11 cellular contexts compared by ENCODE assay signal in the genomic region with DNA sequence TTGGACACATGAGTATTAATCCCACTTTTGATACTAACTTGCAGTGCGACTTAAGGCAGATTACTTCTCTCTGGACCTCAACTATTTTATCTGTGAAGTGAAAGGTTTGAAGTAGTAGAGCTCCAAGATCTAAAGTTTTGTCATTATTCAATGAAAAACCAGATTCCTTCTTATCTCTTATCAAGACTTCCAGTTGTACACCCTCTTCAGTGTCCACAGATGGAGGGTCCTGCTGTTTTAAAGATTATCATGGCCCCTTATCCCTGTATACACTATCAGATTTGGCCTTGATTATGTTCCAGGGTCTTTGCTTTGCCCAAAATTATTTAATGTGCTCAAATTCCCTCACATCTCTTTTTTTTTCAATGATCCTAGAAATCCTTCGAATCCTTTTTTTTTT. TPM values are rescaled to one million over a fixed set of nuclear protein-coding genes. Genes with fewer than 3 reads are reported as not detected.
A peak's percentile ranks its signal among the peaks of the same experiment; 100 is the strongest.
DNase-seq lines count a peak whose midpoint lies in the region; ATAC-seq, FAIRE-seq and TF ChIP-seq lines count a peak whose summit lies in the region.
"Had no signal": no experiment of that assay in that cellular context is flagged by ENCODE, and none has a peak within 500 bp of the region (broad histone marks: within the 10 kb centered on the region; RNA-seq: fewer than 3 reads in every experiment).

No MANE protein-coding gene starts in this region.

- H3K4me2 ChIP-seq in endothelial cell of umbilical vein (ENCODE audit: insufficient read depth, low read length) (peak overlapping the region; percentile 86), osteoblast (ENCODE audit: insufficient read depth, low read length) (peak overlapping the region; percentile 96)

- no peaks in the 10 kb centered on the region for H3K9me3 ChIP-seq in CD8-positive, alpha-beta memory T cell (ENCODE audit: low read length)
- no peaks in the 10 kb centered on the region for H3K9me3 ChIP-seq in NT2/D1 (ENCODE audit: insufficient read depth, low read length)
- no peaks in the 10 kb centered on the region for H3K9me3 ChIP-seq in endothelial cell of umbilical vein (replicated peaks; ENCODE audit: control insufficient read depth, insufficient read depth, low read length)
- H3K9me3 ChIP-seq in osteoblast (ENCODE audit: low read depth, low read length), result no peaks in the 10 kb centered on the region
- H3K9me3 ChIP-seq in CD4-positive, alpha-beta T cell (ENCODE audit: control insufficient read depth, low read length), result no peaks in the 10 kb centered on the region

- dilution Hi-C loops in endothelial cell of umbilical vein (cut with MboI; ENCODE audit: extremely low pct_ligation_motif_present, low sequenced_read_pairs), result no loop called here

- CTCF ChIA-PET in CD8-positive, alpha-beta memory T cell (lab: Charles Lee), result interaction anchor here (2.0 to 3.1 kb wide), 2 partner anchors 9 to 84 kb away, joined by 6 to 15 read pairs; no protein-coding TSS in a partner anchor
- CTCF ChIA-PET in endothelial cell of umbilical vein (lab: Charles Lee), result interaction anchor here (1.3 kb wide), 1 partner anchor 8 kb away, joined by 3 read pairs; no protein-coding TSS in a partner anchor
- CTCF ChIA-PET in CD4-positive, alpha-beta T cell (lab: Charles Lee), result interaction anchor here (0.5 to 2.6 kb wide), 2 partner anchors 64 to 78 kb away, joined by 3 to 10 read pairs; a partner anchor contains a TSS

- peak overlapping the region; percentile 83 for H3K4me3 ChIP-seq in CD8-positive, alpha-beta memory T cell (ENCODE audit: low read length)
- H3K4me3 ChIP-seq in NT2/D1 (ENCODE audit: insufficient read length, low read depth) (peak overlapping the region; percentile 100), endothelial cell of umbilical vein (replicated peaks in 1 of 3; ENCODE audit: insufficient read depth in 1 of 3, low read depth in 1 of 3, low read length in 3 of 3) (peak overlapping the region; percentile 22 to 91 (median 90)), osteoblast (ENCODE audit: insufficient read depth, low read length) (peak overlapping the region; percentile 99)

- no peaks in the 10 kb centered on the region for H3K27me3 ChIP-seq in CD8-positive, alpha-beta memory T cell (ENCODE audit: insufficient read depth, low read length, poor library complexity, severe bottlenecking)
- H3K27me3 ChIP-seq in NT2/D1 (ENCODE audit: insufficient read depth, insufficient read length) (no peaks in the 10 kb centered on the region), endothelial cell of umbilical vein (ENCODE audit: control insufficient read depth in 2 of 2, insufficient read depth in 2 of 2, low read length in 2 of 2) (no peaks in the 10 kb centered on the region), osteoblast (ENCODE audit: insufficient read depth, low read length) (no peaks in the 10 kb centered on the region)
- no peaks in the 10 kb centered on the region for H3K27me3 ChIP-seq in CD4-positive, alpha-beta T cell (ENCODE audit: control insufficient read depth, insufficient read depth, low read length)

- peaks cover 0 to 1% of the 10 kb centered on the region in 2 donors for H3K27me3 Mint-ChIP-seq in CD8-positive, alpha-beta memory T cell
- H3K27me3 Mint-ChIP-seq in CD4-positive, alpha-beta T cell, result no peaks in the 10 kb centered on the region
- H3K27me3 Mint-ChIP-seq: effector memory CD8-positive, alpha-beta T cell had no signal

- H4K20me1 ChIP-seq in endothelial cell of umbilical vein (replicated peaks; ENCODE audit: control insufficient read depth, extremely low read depth, insufficient read depth, low read length), result no peaks in the 10 kb centered on the region
- peaks cover 20% of the 10 kb centered on the region for H4K20me1 ChIP-seq in osteoblast (ENCODE audit: insufficient read depth, low read length)

- BruUV-seq in endothelial cell of umbilical vein (replicated peaks; lab: Mats Ljungman, UMichigan), result no TSS peak

- H3K36me3 Mint-ChIP-seq in CD8-positive, alpha-beta memory T cell, result peaks cover 0 to 31% (median 5%) of the 10 kb centered on the region in 3 donors
- H3K36me3 Mint-ChIP-seq in CD4-positive, alpha-beta T cell (ENCODE audit: low read depth), result peaks cover 29% of the 10 kb centered on the region

- ATAC-seq in HG03442 (IDR thresholded peaks at IDR 0.05; ENCODE audit: unreplicated experiment), result no peak
- ATAC-seq in CD4-positive, alpha-beta T cell (ENCODE audit: poor library complexity), result no peak

- H3K9ac ChIP-seq in NT2/D1 (ENCODE audit: insufficient read length, low read depth), result peak overlapping the region; percentile 97
- H3K9ac ChIP-seq in endothelial cell of umbilical vein (replicated peaks; ENCODE audit: extremely low read depth, insufficient read depth, low read length), result peak overlapping the region; percentile 83

- peaks cover 62% of the 10 kb centered on the region for H3K79me2 ChIP-seq in endothelial cell of umbilical vein (ENCODE audit: control insufficient read depth, insufficient read depth, low read length)
- peaks cover 93% of the 10 kb centered on the region for H3K79me2 ChIP-seq in osteoblast (ENCODE audit: insufficient read depth, low read length)

- no peaks in the 10 kb centered on the region for H3K9me1 ChIP-seq in endothelial cell of umbilical vein (replicated peaks; ENCODE audit: control insufficient read depth, extremely low read depth, insufficient read depth, low read length)

- no peak for TF ChIP-seq POLR2A in endothelial cell of umbilical vein (IDR thresholded peaks at IDR 0.05; ENCODE audit: low read depth, low read length)

- FAIRE-seq in endothelial cell of umbilical vein (lab: Jason Lieb, UNC), result no peak
- no peak for FAIRE-seq in urothelium cell line (lab: Jason Lieb, UNC)
- FAIRE-seq: H54 had no signal

- peaks cover 31 to 50% (median 45%) of the 10 kb centered on the region in 3 donors for H3K4me1 Mint-ChIP-seq in CD8-positive, alpha-beta memory T cell
- peaks cover 44% of the 10 kb centered on the region for H3K4me1 Mint-ChIP-seq in CD4-positive, alpha-beta T cell (ENCODE audit: low read depth)

- H3K4me1 ChIP-seq in CD8-positive, alpha-beta memory T cell (ENCODE audit: insufficient read depth, low read length), result peaks cover 37% of the 10 kb centered on the region
- H3K4me1 ChIP-seq in NT2/D1 (ENCODE audit: insufficient read depth, insufficient read length) (peaks cover 2% of the 10 kb centered on the region), endothelial cell of umbilical vein (ENCODE audit: control insufficient read depth, extremely low read depth, insufficient read depth, low read length) (peaks cover 20% of the 10 kb centered on the region), osteoblast (ENCODE audit: insufficient read depth, low read length) (peaks cover 20% of the 10 kb centered on the region)

- POLR2A ChIA-PET in CD8-positive, alpha-beta memory T cell (lab: Charles Lee), result interaction anchor here (1.9 kb wide), 1 partner anchor 78 kb away, joined by 18 read pairs; a partner anchor contains a TSS
- POLR2A ChIA-PET in endothelial cell of umbilical vein (lab: Charles Lee), result no interaction called here
- POLR2A ChIA-PET in CD4-positive, alpha-beta T cell (lab: Charles Lee), result interaction anchor here (1.2 to 3.7 kb wide), 9 partner anchors 10 to 110 kb away, joined by 4 to 75 read pairs (median 24); a partner anchor contains a TSS

- H3K27ac Mint-ChIP-seq in CD8-positive, alpha-beta memory T cell, result peak overlapping the region in 6 of 8 donors; percentile 64 to 97 (median 94)
- no peak overlapping the region for H3K27ac Mint-ChIP-seq in CD4-positive, alpha-beta T cell

- H2AFZ ChIP-seq in endothelial cell of umbilical vein (ENCODE audit: low read depth, low read length), result no peak overlapping the region
- peak overlapping the region; percentile 97 for H2AFZ ChIP-seq in osteoblast (ENCODE audit: low read length)

- DNase-seq in CD8-positive, alpha-beta memory T cell, result no peak
- no peak for DNase-seq in NT2/D1 (ENCODE audit: low read depth, low spot score)
- DNase-seq in endothelial cell of umbilical vein (ENCODE audit: low read depth, low spot score), result no peak
- no peak for DNase-seq in osteoblast (ENCODE audit: insufficient read length, low spot score, missing footprints)
- DNase-seq in NK-92 (lab: John Stamatoyannopoulos, UW; ENCODE audit: unreplicated experiment), result no peak
- no peak for DNase-seq in urothelium cell line (ENCODE audit: low spot score)
- DNase-seq in CD4-positive, alpha-beta T cell, result no peak
- DNase-seq: effector memory CD8-positive, alpha-beta T cell; GF-D8 had no signal

- TF ChIP-seq CTCF in endothelial cell of umbilical vein (IDR thresholded peaks at IDR 0.05; ENCODE audit: extremely low read depth in 1 of 2, insufficient read depth in 1 of 2, low read depth in 1 of 2, low read length in 2 of 2) (no peak), osteoblast (IDR thresholded peaks at IDR 0.05; ENCODE audit: extremely low read depth, low read depth, low read length) (no peak)
- no peak for TF ChIP-seq CTCF in CD4-positive, alpha-beta T cell (IDR thresholded peaks at IDR 0.05)

- no peaks in the 10 kb centered on the region for H3K36me3 ChIP-seq in CD8-positive, alpha-beta memory T cell (ENCODE audit: insufficient read depth, low read length)
- H3K36me3 ChIP-seq in NT2/D1 (ENCODE audit: insufficient read depth, insufficient read length, low read length), result peaks cover 30% of the 10 kb centered on the region
- H3K36me3 ChIP-seq in endothelial cell of umbilical vein (ENCODE audit: control insufficient read depth in 2 of 2, extremely low read depth in 1 of 2, insufficient read depth in 2 of 2, low read length in 2 of 2), result no peaks in the 10 kb centered on the region
- H3K36me3 ChIP-seq in osteoblast (ENCODE audit: insufficient read depth, low read length), result peaks cover 4% of the 10 kb centered on the region

- H3K4me3 Mint-ChIP-seq in CD8-positive, alpha-beta memory T cell, result no peak overlapping the region
- H3K4me3 Mint-ChIP-seq in CD4-positive, alpha-beta T cell, result no peak overlapping the region

- no peaks in the 10 kb centered on the region for H3K9me3 Mint-ChIP-seq in CD8-positive, alpha-beta memory T cell
- H3K9me3 Mint-ChIP-seq in CD4-positive, alpha-beta T cell, result no peaks in the 10 kb centered on the region
- H3K9me3 Mint-ChIP-seq: effector memory CD8-positive, alpha-beta T cell had no signal

- peak overlapping the region; percentile 90 for H3K27ac ChIP-seq in CD8-positive, alpha-beta memory T cell (ENCODE audit: low read depth, low read length)
- no peak overlapping the region for H3K27ac ChIP-seq in endothelial cell of umbilical vein (ENCODE audit: insufficient read depth, low read depth, low read length)
- peak overlapping the region; percentile 80 for H3K27ac ChIP-seq in osteoblast (ENCODE audit: low read depth, low read length)
- no peak overlapping the region for H3K27ac ChIP-seq in CD4-positive, alpha-beta T cell (ENCODE audit: low read depth, low read length)

- intact Hi-C loops in endothelial cell of umbilical vein (cut with micrococcal nuclease), result loop anchor here (5.0 kb wide), 2 partner anchors 154 to 311 kb away; a partner anchor contains a TSS
- intact Hi-C loops in CD4-positive, alpha-beta T cell (cut with DNase I, micrococcal nuclease), result loop anchor here (5.0 to 10.0 kb wide), 9 partner anchors 79 to 1906 kb away; a partner anchor contains a TSS

RNA-seq across cellular contexts. Expression of a gene that starts 1.1 kb away (rescaled TPM):
- 1 to 10 TPM; 5.4 to 8.7 TPM for total RNA-seq in CD8-positive, alpha-beta memory T cell
- 3.5 TPM for polyA plus RNA-seq in CD8-positive, alpha-beta memory T cell
- total RNA-seq in endothelial cell of umbilical vein (4.0 and 7.4 TPM in 2 replicates), osteoblast (4.7 and 5.9 TPM in 2 replicates)
- 2.8 and 4.8 TPM in 2 replicates for polyA plus RNA-seq in endothelial cell of umbilical vein
- 4.6 and 5.3 TPM in 2 replicates for polyA plus RNA-seq in endothelial cell of umbilical vein (2011; cell fraction: cytosol; rRNA removed)
- 4.0 and 4.6 TPM in 2 replicates for polyA plus RNA-seq in endothelial cell of umbilical vein (2011; cell fraction: nucleus; rRNA removed)
- 2.8 and 4.5 TPM in 2 replicates for polyA plus RNA-seq in endothelial cell of umbilical vein (2012)
- 1.5 TPM in 2 replicates for polyA minus RNA-seq in endothelial cell of umbilical vein
- polyA minus RNA-seq in endothelial cell of umbilical vein (2011; cell fraction: cytosol; rRNA and poly(A)+ RNA removed), result 1.4 TPM
- 3.3 and 3.9 TPM in 2 replicates for polyA minus RNA-seq in endothelial cell of umbilical vein (2011; cell fraction: nucleus; rRNA and poly(A)+ RNA removed)
- total RNA-seq in CD4-positive, alpha-beta T cell, result 10 to 100 TPM; 23.1 to 23.9 TPM

RNA-seq across cellular contexts. Expression of a gene that starts 1.3 kb away (rescaled TPM):
- total RNA-seq in CD8-positive, alpha-beta memory T cell, result 10 to 100 TPM; 35.6 to 38.5 TPM
- polyA plus RNA-seq in CD8-positive, alpha-beta memory T cell, result 11.1 TPM
- total RNA-seq in endothelial cell of umbilical vein (136 and 146 TPM in 2 replicates), osteoblast (209 and 213 TPM in 2 replicates)
- 194 and 246 TPM in 2 replicates for polyA plus RNA-seq in endothelial cell of umbilical vein
- polyA plus RNA-seq in endothelial cell of umbilical vein (2011; cell fraction: cytosol; rRNA removed), result 142 and 155 TPM in 2 replicates
- polyA plus RNA-seq in endothelial cell of umbilical vein (2011; cell fraction: nucleus; rRNA removed), result 270 and 291 TPM in 2 replicates
- 88.9 and 103 TPM in 2 replicates for polyA plus RNA-seq in endothelial cell of umbilical vein (2012)
- 146 and 147 TPM in 2 replicates for polyA minus RNA-seq in endothelial cell of umbilical vein
- polyA minus RNA-seq in endothelial cell of umbilical vein (2011; cell fraction: cytosol; rRNA and poly(A)+ RNA removed), result 32.3 TPM
- 60.5 and 78.9 TPM in 2 replicates for polyA minus RNA-seq in endothelial cell of umbilical vein (2011; cell fraction: nucleus; rRNA and poly(A)+ RNA removed)
- 10 to 100 TPM; 17.6 to 20.9 TPM for total RNA-seq in CD4-positive, alpha-beta T cell

RNA-seq across cellular contexts. Expression of a gene that starts 16.6 kb away (rescaled TPM):
- total RNA-seq in CD8-positive, alpha-beta memory T cell, result under 1 TPM; 0.16 to 0.20 TPM
- polyA plus RNA-seq in CD8-positive, alpha-beta memory T cell, result not detected
- not detected in 2 replicates for total RNA-seq in endothelial cell of umbilical vein
- polyA plus RNA-seq in endothelial cell of umbilical vein, result 0.03 TPM in 1 of 2 replicates, not detected in the other
- 0.01 TPM in 1 of 2 replicates, not detected in the other for polyA plus RNA-seq in endothelial cell of umbilical vein (2011; cell fraction: cytosol; rRNA removed)
- polyA plus RNA-seq in endothelial cell of umbilical vein (2011; cell fraction: nucleus; rRNA removed), result 0.04 TPM in 1 of 2 replicates, not detected in the other
- polyA plus RNA-seq in endothelial cell of umbilical vein (2012), result 0.12 TPM in 1 of 2 replicates, not detected in the other
- polyA minus RNA-seq in endothelial cell of umbilical vein, result not detected in 2 replicates
- polyA minus RNA-seq in endothelial cell of umbilical vein (2011; cell fraction: cytosol; rRNA and poly(A)+ RNA removed), result not detected
- polyA minus RNA-seq in endothelial cell of umbilical vein (2011; cell fraction: nucleus; rRNA and poly(A)+ RNA removed), result 0.14 TPM in 1 of 2 replicates, not detected in the other
- under 0.01 TPM in 2 replicates for total RNA-seq in osteoblast
- 1 to 10 TPM in 1 of 2 experiments, under 1 TPM in 1; 0.60 to 1.1 TPM for total RNA-seq in CD4-positive, alpha-beta T cell

RNA-seq across cellular contexts. Expression of a gene that starts 28.1 kb away (rescaled TPM):
- total RNA-seq in CD8-positive, alpha-beta memory T cell, result not detected
- polyA plus RNA-seq in CD8-positive, alpha-beta memory T cell, result not detected
- total RNA-seq in endothelial cell of umbilical vein (not detected in 2 replicates), osteoblast (not detected in 2 replicates)
- not detected in 2 replicates for polyA plus RNA-seq in endothelial cell of umbilical vein
- polyA plus RNA-seq in endothelial cell of umbilical vein (2011; cell fraction: cytosol; rRNA removed), result not detected in 2 replicates
- polyA plus RNA-seq in endothelial cell of umbilical vein (2011; cell fraction: nucleus; rRNA removed), result not detected in 2 replicates
- polyA plus RNA-seq in endothelial cell of umbilical vein (2012), result not detected in 2 replicates
- not detected in 2 replicates for polyA minus RNA-seq in endothelial cell of umbilical vein
- not detected for polyA minus RNA-seq in endothelial cell of umbilical vein (2011; cell fraction: cytosol; rRNA and poly(A)+ RNA removed)
- polyA minus RNA-seq in endothelial cell of umbilical vein (2011; cell fraction: nucleus; rRNA and poly(A)+ RNA removed), result not detected in 2 replicates
- not detected for total RNA-seq in CD4-positive, alpha-beta T cell

RNA-seq across cellular contexts. Expression of a gene that starts 48.8 kb away (rescaled TPM):
- total RNA-seq in CD8-positive, alpha-beta memory T cell, result 1 to 10 TPM; 3.5 to 3.6 TPM
- polyA plus RNA-seq in CD8-positive, alpha-beta memory T cell, result 3.1 TPM
- 7.8 and 7.9 TPM in 2 replicates for total RNA-seq in endothelial cell of umbilical vein
- polyA plus RNA-seq in endothelial cell of umbilical vein, result 6.7 and 8.6 TPM in 2 replicates
- 7.1 and 7.2 TPM in 2 replicates for polyA plus RNA-seq in endothelial cell of umbilical vein (2011; cell fraction: cytosol; rRNA removed)
- 17.7 and 20.4 TPM in 2 replicates for polyA plus RNA-seq in endothelial cell of umbilical vein (2011; cell fraction: nucleus; rRNA removed)
- polyA plus RNA-seq in endothelial cell of umbilical vein (2012), result 3.5 and 3.8 TPM in 2 replicates
- polyA minus RNA-seq in endothelial cell of umbilical vein, result 10.3 and 11.5 TPM in 2 replicates
- polyA minus RNA-seq in endothelial cell of umbilical vein (2011; cell fraction: cytosol; rRNA and poly(A)+ RNA removed), result 2.8 TPM
- 7.8 and 10.5 TPM in 2 replicates for polyA minus RNA-seq in endothelial cell of umbilical vein (2011; cell fraction: nucleus; rRNA and poly(A)+ RNA removed)
- total RNA-seq in osteoblast, result 21.7 and 29.2 TPM in 2 replicates
- 1 to 10 TPM; 4.4 to 5.0 TPM for total RNA-seq in CD4-positive, alpha-beta T cell

Comparison
In these comparisons a context has a peak if more than half of its experiments do, and no peak if none do; other contexts are left out.
1. H3K27ac ChIP-seq: peak in CD8-positive, alpha-beta memory T cell (single experiment) and osteoblast (single experiment); none in endothelial cell of umbilical vein (single experiment) and CD4-positive, alpha-beta T cell (single experiment).
2. Peak in every context shown above with its lines, with median percentiles within 50 percentile points of each other: H3K4me3 ChIP-seq.